Comparison of ENCODE assay signal across 21 cellular contexts in genomic region chr13:76636881-76637280, GRCh38.
"Had no signal": no experiment of that assay in that cellular context is flagged by ENCODE, and none has a peak within 500 bp of the region (broad histone marks: within the 10 kb centered on the region; RNA-seq: fewer than 3 reads in every experiment).

No MANE protein-coding gene starts in this region.

- DNase-seq: colonic mucosa; effector CD8-positive, alpha-beta T cell; erythroblast; esophagus squamous epithelium; foreskin melanocyte; mesenchymal stem cell; midbrain; naive thymus-derived CD4-positive, alpha-beta T cell; nephron progenitor cell; nucleus accumbens; psoas muscle; right lobe of liver; small intestine; stimulated activated CD4-positive, alpha-beta T cell treated with anti-CD3 and anti-CD28 coated beads, Interleukin-15, amount 100 ng/mL, for 24 hours; stimulated activated CD4-positive, alpha-beta T cell treated with anti-CD3 and anti-CD28 coated beads, Interleukin-2, amount 100 ng/mL, for 48 hours; stimulated activated naive B cell treated with anti-CD40 and anti-IgM and Interleukin-4, amounts not matched to agents 10 μg/mL and 1 μg/mL and 100 μg/mL, for 72 hours; thyroid gland; trophoblast cell had no signal

- H3K4me1 ChIP-seq: colonic mucosa, esophagus squamous epithelium, psoas muscle, right lobe of liver, thyroid gland had no signal

- H3K9me3 ChIP-seq: colonic mucosa, esophagus squamous epithelium, psoas muscle, right lobe of liver, thyroid gland had no signal

- H3K4me1 Mint-ChIP-seq: naive thymus-derived CD4-positive, alpha-beta T cell; nephron progenitor cell; stimulated activated naive B cell treated with anti-CD40 and anti-IgM and Interleukin-4, amounts not matched to agents 10 μg/mL and 1 μg/mL and 100 μg/mL, for 72 hours had no signal

- H3K4me3 Mint-ChIP-seq: dendritic cell treated with granulocyte-macrophage colony-stimulating factor and Interleukin-4, amounts not matched to agents 40 ng/mL and 50 ng/mL, for 4 days; naive thymus-derived CD4-positive, alpha-beta T cell; nephron progenitor cell; stimulated activated naive B cell treated with anti-CD40 and anti-IgM and Interleukin-4, amounts not matched to agents 10 μg/mL and 1 μg/mL and 100 μg/mL, for 72 hours; stimulated activated naive CD8-positive, alpha-beta T cell treated with anti-CD3 and anti-CD28 coated beads, Interleukin-15, Interleukin-2, amounts not matched to agents 100 ng/mL and 50 ng/mL, for 24 hours had no signal

- H3K27ac ChIP-seq: colonic mucosa, esophagus squamous epithelium, psoas muscle, right lobe of liver, thyroid gland had no signal

- H3K27me3 Mint-ChIP-seq: stimulated activated naive B cell treated with anti-CD40 and anti-IgM and Interleukin-4, amounts not matched to agents 10 μg/mL and 1 μg/mL and 100 μg/mL, for 72 hours had no signal

- H3K27ac Mint-ChIP-seq: dendritic cell treated with granulocyte-macrophage colony-stimulating factor and Interleukin-4, amounts not matched to agents 40 ng/mL and 50 ng/mL, for 4 days; naive thymus-derived CD4-positive, alpha-beta T cell; nephron progenitor cell; stimulated activated naive B cell treated with anti-CD40 and anti-IgM and Interleukin-4, amounts not matched to agents 10 μg/mL and 1 μg/mL and 100 μg/mL, for 72 hours; stimulated activated naive CD8-positive, alpha-beta T cell treated with anti-CD3 and anti-CD28 coated beads, Interleukin-15, Interleukin-2, amounts not matched to agents 100 ng/mL and 50 ng/mL, for 24 hours had no signal

- ATAC-seq: naive thymus-derived CD4-positive, alpha-beta T cell; psoas muscle; right lobe of liver; stimulated activated naive B cell treated with anti-CD40 and anti-IgM and Interleukin-4, amounts not matched to agents 10 μg/mL and 1 μg/mL and 100 μg/mL, for 72 hours had no signal

- H3K36me3 Mint-ChIP-seq: naive thymus-derived CD4-positive, alpha-beta T cell; stimulated activated naive B cell treated with anti-CD40 and anti-IgM and Interleukin-4, amounts not matched to agents 10 μg/mL and 1 μg/mL and 100 μg/mL, for 72 hours had no signal

- H3K4me3 ChIP-seq: colonic mucosa, esophagus squamous epithelium, psoas muscle, right lobe of liver, thyroid gland had no signal

- H3K9me3 Mint-ChIP-seq: dendritic cell treated with granulocyte-macrophage colony-stimulating factor and Interleukin-4, amounts not matched to agents 40 ng/mL and 50 ng/mL, for 4 days; nephron progenitor cell; stimulated activated naive B cell treated with anti-CD40 and anti-IgM and Interleukin-4, amounts not matched to agents 10 μg/mL and 1 μg/mL and 100 μg/mL, for 72 hours; stimulated activated naive CD8-positive, alpha-beta T cell treated with anti-CD3 and anti-CD28 coated beads, Interleukin-15, Interleukin-2, amounts not matched to agents 100 ng/mL and 50 ng/mL, for 24 hours had no signal

- H3K27me3 ChIP-seq: colonic mucosa, esophagus squamous epithelium, right lobe of liver, thyroid gland had no signal

- H3K36me3 ChIP-seq: colonic mucosa, esophagus squamous epithelium, right lobe of liver, thyroid gland had no signal

- FAIRE-seq: keratinocyte, small intestine had no signal
